In the genomic region with DNA sequence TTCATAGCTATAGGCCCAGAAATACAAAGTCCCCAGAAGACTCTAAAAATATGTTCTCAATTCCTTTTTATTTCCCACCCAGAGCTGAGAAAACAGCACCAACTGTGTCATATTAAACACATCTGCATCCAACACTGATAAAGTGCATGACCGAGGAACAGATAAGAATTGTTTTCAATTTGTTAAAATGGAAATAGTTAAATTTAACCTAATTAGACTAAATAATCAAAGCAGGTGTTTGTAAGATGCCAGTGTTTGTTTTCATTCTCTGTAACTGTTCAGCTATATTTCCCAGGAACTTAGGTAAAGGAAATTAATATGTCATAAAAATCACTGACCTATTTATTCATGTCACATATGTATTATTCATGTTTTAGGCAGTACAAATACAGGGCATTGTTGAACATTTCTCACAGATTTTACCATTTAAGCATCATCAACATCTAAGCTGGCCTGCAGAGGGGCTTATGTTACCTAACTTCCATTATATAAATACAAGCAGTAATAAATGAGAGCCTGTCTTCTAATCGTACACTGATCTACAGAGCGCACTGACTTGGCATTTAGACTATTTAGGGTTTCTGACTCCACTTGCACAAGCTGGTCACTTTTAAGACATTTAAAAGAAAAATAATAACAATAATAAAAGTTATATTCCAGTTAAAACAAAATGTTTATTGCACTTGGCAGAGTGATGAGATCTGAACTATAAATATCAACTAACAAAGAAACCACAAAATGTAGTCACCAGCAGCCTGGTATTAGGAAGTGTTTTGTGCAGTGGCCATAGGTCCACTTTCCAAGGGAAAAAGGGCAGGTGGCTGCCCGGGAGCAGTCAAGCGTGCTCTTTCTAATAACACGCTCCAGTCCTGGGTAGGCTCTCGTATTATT, we compare ENCODE assay signal across 1 cellular context.
A peak's percentile ranks its signal among the peaks of the same experiment; 100 is the strongest.
TF ChIP-seq lines count a peak whose summit lies in the region.

No MANE protein-coding gene starts in this region.

TF ChIP-seq in SK-N-SH, 30 proteins besides CTCF, POLR2A, EP300 and RAD21 (continued from another document):
- TF ChIP-seq, protein P1, sequence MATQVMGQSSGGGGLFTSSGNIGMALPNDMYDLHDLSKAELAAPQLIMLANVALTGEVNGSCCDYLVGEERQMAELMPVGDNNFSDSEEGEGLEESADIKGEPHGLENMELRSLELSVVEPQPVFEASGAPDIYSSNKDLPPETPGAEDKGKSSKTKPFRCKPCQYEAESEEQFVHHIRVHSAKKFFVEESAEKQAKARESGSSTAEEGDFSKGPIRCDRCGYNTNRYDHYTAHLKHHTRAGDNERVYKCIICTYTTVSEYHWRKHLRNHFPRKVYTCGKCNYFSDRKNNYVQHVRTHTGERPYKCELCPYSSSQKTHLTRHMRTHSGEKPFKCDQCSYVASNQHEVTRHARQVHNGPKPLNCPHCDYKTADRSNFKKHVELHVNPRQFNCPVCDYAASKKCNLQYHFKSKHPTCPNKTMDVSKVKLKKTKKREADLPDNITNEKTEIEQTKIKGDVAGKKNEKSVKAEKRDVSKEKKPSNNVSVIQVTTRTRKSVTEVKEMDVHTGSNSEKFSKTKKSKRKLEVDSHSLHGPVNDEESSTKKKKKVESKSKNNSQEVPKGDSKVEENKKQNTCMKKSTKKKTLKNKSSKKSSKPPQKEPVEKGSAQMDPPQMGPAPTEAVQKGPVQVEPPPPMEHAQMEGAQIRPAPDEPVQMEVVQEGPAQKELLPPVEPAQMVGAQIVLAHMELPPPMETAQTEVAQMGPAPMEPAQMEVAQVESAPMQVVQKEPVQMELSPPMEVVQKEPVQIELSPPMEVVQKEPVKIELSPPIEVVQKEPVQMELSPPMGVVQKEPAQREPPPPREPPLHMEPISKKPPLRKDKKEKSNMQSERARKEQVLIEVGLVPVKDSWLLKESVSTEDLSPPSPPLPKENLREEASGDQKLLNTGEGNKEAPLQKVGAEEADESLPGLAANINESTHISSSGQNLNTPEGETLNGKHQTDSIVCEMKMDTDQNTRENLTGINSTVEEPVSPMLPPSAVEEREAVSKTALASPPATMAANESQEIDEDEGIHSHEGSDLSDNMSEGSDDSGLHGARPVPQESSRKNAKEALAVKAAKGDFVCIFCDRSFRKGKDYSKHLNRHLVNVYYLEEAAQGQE (IDR thresholded peaks at IDR 0.05; ENCODE audit: low read depth, low read length): no peak
- no peak for TF ChIP-seq CHD2 (IDR thresholded peaks at IDR 0.05; ENCODE audit: low read length, partially characterized antibody)
- TF ChIP-seq, protein P2, sequence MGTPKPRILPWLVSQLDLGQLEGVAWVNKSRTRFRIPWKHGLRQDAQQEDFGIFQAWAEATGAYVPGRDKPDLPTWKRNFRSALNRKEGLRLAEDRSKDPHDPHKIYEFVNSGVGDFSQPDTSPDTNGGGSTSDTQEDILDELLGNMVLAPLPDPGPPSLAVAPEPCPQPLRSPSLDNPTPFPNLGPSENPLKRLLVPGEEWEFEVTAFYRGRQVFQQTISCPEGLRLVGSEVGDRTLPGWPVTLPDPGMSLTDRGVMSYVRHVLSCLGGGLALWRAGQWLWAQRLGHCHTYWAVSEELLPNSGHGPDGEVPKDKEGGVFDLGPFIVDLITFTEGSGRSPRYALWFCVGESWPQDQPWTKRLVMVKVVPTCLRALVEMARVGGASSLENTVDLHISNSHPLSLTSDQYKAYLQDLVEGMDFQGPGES (IDR thresholded peaks at IDR 0.05; ENCODE audit: low read depth, low read length): no peak
- TF ChIP-seq, protein P3, sequence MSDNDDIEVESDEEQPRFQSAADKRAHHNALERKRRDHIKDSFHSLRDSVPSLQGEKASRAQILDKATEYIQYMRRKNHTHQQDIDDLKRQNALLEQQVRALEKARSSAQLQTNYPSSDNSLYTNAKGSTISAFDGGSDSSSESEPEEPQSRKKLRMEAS (IDR thresholded peaks at IDR 0.05; ENCODE audit: low read depth): peak; percentile 33; the same call in 1 of the 2 replicates
- no peak for TF ChIP-seq NRF1 (IDR thresholded peaks at IDR 0.05; ENCODE audit: low read depth, low read length)
- TF ChIP-seq, protein P4, sequence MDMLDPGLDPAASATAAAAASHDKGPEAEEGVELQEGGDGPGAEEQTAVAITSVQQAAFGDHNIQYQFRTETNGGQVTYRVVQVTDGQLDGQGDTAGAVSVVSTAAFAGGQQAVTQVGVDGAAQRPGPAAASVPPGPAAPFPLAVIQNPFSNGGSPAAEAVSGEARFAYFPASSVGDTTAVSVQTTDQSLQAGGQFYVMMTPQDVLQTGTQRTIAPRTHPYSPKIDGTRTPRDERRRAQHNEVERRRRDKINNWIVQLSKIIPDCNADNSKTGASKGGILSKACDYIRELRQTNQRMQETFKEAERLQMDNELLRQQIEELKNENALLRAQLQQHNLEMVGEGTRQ (IDR thresholded peaks at IDR 0.05; ENCODE audit: borderline replicate concordance, low read depth, low read length): no peak
- TF ChIP-seq YY1 (IDR thresholded peaks at IDR 0.05; ENCODE audit: low read depth): no peak
- TF ChIP-seq, protein P5, sequence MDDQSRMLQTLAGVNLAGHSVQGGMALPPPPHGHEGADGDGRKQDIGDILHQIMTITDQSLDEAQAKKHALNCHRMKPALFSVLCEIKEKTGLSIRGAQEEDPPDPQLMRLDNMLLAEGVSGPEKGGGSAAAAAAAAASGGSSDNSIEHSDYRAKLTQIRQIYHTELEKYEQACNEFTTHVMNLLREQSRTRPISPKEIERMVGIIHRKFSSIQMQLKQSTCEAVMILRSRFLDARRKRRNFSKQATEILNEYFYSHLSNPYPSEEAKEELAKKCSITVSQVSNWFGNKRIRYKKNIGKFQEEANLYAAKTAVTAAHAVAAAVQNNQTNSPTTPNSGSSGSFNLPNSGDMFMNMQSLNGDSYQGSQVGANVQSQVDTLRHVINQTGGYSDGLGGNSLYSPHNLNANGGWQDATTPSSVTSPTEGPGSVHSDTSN (IDR thresholded peaks at IDR 0.05): peak; percentile 91
- TF ChIP-seq MXI1 (IDR thresholded peaks at IDR 0.05; ENCODE audit: low read depth, low read length): peak; percentile 38; the same call in 1 of the 2 replicates
- TF ChIP-seq ELF1 (IDR thresholded peaks at IDR 0.05): peak; percentile 78
- peak; percentile 50; the same call in 1 of the 2 replicates for TF ChIP-seq POLR2AphosphoS5 (IDR thresholded peaks at IDR 0.05; ENCODE audit: low read depth, low read length)
- TF ChIP-seq, protein P6, sequence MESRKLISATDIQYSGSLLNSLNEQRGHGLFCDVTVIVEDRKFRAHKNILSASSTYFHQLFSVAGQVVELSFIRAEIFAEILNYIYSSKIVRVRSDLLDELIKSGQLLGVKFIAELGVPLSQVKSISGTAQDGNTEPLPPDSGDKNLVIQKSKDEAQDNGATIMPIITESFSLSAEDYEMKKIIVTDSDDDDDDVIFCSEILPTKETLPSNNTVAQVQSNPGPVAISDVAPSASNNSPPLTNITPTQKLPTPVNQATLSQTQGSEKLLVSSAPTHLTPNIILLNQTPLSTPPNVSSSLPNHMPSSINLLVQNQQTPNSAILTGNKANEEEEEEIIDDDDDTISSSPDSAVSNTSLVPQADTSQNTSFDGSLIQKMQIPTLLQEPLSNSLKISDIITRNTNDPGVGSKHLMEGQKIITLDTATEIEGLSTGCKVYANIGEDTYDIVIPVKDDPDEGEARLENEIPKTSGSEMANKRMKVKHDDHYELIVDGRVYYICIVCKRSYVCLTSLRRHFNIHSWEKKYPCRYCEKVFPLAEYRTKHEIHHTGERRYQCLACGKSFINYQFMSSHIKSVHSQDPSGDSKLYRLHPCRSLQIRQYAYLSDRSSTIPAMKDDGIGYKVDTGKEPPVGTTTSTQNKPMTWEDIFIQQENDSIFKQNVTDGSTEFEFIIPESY (IDR thresholded peaks at IDR 0.05; ENCODE audit: borderline replicate concordance, low read depth): no peak
- no peak for TF ChIP-seq FOXM1 (IDR thresholded peaks at IDR 0.05; ENCODE audit: low read depth)
- TF ChIP-seq FOSL2 (IDR thresholded peaks at IDR 0.05; ENCODE audit: borderline replicate concordance, low read depth): peak; percentile 71; the same call in 1 of the 2 replicates
- TF ChIP-seq FOXJ3 (CRISPR knock-in tag; IDR thresholded peaks at IDR 0.05): peak; percentile 68; the same call in 1 of the 2 replicates
